In the genomic region with DNA sequence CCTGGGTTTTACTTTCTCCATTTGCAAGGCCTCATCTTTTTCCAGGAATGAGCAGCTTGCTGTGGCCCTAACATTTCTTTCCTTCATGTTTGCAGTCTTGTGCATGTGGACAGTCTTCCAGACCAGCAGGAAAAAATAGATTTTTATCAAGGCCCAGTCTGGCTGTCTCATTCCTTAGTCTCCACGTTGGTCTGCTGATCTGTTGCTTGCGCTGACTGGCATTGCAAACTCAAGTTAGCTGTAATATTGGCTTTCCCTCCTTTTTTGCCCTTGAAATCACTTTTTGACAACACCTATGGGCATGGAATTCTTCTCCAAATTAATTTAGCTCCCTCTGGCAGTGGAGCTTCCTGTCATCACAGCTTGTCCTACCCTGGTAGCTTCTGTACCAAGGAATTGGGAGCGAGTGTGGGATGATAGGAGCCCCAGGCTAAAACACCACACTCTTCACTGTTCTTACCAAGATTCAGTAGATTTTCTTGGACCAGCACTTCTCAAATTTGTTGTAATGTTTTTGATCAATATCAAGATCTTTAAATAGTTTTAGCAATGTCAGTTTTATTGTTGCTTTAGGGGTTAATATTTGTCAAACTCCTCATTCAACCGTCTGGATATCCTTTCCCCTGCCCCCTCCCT, we compare ENCODE assay signal across 24 cellular contexts.
"Had no signal": no experiment of that assay in that cellular context is flagged by ENCODE, and none has a peak within 500 bp of the region (broad histone marks: within the 10 kb centered on the region; RNA-seq: fewer than 3 reads in every experiment).

No MANE protein-coding gene starts in this region.

- H3K27ac ChIP-seq: dorsolateral prefrontal cortex, gastrocnemius medialis, heart right ventricle, parathyroid adenoma, prostate gland, right lobe of liver, spleen, tibial artery, upper lobe of right lung, vagina had no signal

- DNase-seq: cortex of kidney; dorsolateral prefrontal cortex; effector CD8-positive, alpha-beta T cell; gastrocnemius medialis; heart right ventricle; hypothalamus; mammary epithelial cell; mucosa of descending colon; naive thymus-derived CD8-positive, alpha-beta T cell; nucleus accumbens; retina; right lobe of liver; spleen; stimulated activated CD4-positive, alpha-beta T cell treated with anti-CD3 and anti-CD28 coated beads, Interleukin-15, amount 100 ng/mL, for 24 hours; stimulated activated CD4-positive, alpha-beta T cell treated with anti-CD3 and anti-CD28 coated beads, Interleukin-1b, Interleukin-23, amount 100 ng/mL, for 48 hours; stimulated activated CD4-positive, alpha-beta T cell treated with anti-CD3 and anti-CD28 coated beads, Interleukin-4, amount 100 ng/mL, for 24 hours; tibial artery; upper lobe of right lung had no signal

- H3K9me3 ChIP-seq: gastrocnemius medialis, heart right ventricle, mucosa of descending colon, prostate gland, right lobe of liver, spleen, tibial artery, upper lobe of right lung, vagina had no signal

- H2AFZ ChIP-seq: parathyroid adenoma had no signal

- H3K36me3 ChIP-seq: gastrocnemius medialis, prostate gland, right lobe of liver, vagina had no signal

- H3K9ac ChIP-seq: parathyroid adenoma had no signal

- ATAC-seq: esophagus mucosa; gastrocnemius medialis; heart right ventricle; left lobe of liver; mucosa of descending colon; naive thymus-derived CD8-positive, alpha-beta T cell; stimulated activated memory B cell treated with anti-CD40 and anti-IgM and Interleukin-4, amounts not matched to agents 10 μg/mL and 1 μg/mL and 100 μg/mL, for 72 hours; upper lobe of right lung had no signal

- H3K4me1 ChIP-seq: prostate gland, right lobe of liver, tibial artery, upper lobe of right lung had no signal

- H3K4me3 ChIP-seq: dorsolateral prefrontal cortex, gastrocnemius medialis, heart right ventricle, mucosa of descending colon, prostate gland, right lobe of liver, spleen, tibial artery, upper lobe of right lung, vagina had no signal

- H3K27me3 ChIP-seq: dorsolateral prefrontal cortex, gastrocnemius medialis, heart right ventricle, right lobe of liver, spleen, tibial artery, upper lobe of right lung, vagina had no signal
